8 cellular contexts compared by ENCODE assay signal in the genomic region with DNA sequence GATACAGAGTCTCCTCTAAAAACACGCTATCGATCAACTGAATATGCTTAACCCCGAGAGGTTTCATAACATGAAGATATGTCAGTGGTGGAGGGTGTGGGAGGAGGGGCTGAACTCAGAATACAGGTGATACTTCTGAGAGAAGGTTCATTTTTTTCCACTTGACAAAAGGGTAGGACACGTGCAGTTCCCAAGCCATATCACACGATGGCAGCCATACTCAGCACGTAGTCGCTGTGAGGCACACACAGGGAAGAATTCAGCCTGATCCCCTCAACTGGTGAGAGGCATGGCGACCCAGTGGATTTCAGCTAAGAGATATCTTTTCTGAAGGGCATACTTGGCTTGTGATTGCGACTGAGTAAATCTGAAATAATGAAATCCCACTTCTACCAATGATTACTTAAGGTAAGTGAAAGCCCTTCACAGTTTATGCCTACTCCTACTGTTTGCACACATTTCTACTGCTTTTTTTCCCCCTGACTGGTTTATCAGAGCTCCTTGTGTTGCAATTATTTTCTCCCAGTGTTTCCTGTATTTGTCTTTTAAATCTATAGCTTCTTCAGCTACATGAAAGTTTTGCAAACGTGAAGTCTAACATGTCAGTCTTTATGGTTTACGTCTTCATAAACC.
DNase-seq lines count a peak whose midpoint lies in the region; ATAC-seq and TF ChIP-seq lines count a peak whose summit lies in the region.

No MANE protein-coding gene starts in this region.

- intact Hi-C loops in posterior cingulate gyrus (cut with DNase I), result loop anchor here (2.0 kb wide), 1 partner anchor 132 kb away; no protein-coding TSS in a partner anchor

- DNase-seq in AG08396 (ENCODE audit: low spot score), result peak; percentile 32
- peak; percentile 25 for DNase-seq in GM13977 (ENCODE audit: low spot score)
- peak; percentile 23 for DNase-seq in Jurkat, Clone E6-1 (ENCODE audit: low read depth, low spot score)
- DNase-seq in RWPE1 (ENCODE audit: low spot score), result peak; percentile 30
- peak; percentile 28 for DNase-seq in fibroblast of villous mesenchyme (ENCODE audit: low read depth)
- DNase-seq in posterior cingulate gyrus, result peak in 7 of 10 donors; percentile 15 to 90 (median 43)

- in situ Hi-C loops in GM13977 (cut with MboI; ENCODE audit: low pct_unique_long_range_greater_than_20kb, low sequenced_read_pairs, unreplicated experiment), result loop anchor here (25.0 kb wide), 1 partner anchor 132 kb away; the partner anchor contains the start of gene CORIN

- POLR2A ChIA-PET in RWPE1 (lab: Yijun Ruan, JAX; ENCODE audit: low non-redundant PET), result no interaction called here

- H3K4me3 ChIP-seq in Jurkat, Clone E6-1 (ENCODE audit: low read length), result no peak overlapping the region
- H3K4me3 ChIP-seq in fibroblast of villous mesenchyme (ENCODE audit: low read depth, low read length), result no peak overlapping the region

- no peak overlapping the region for H3K27ac ChIP-seq in RWPE1

- TF ChIP-seq CTCF in GM13977 (IDR thresholded peaks at IDR 0.05; ENCODE audit: extremely low read depth, insufficient read depth, missing control alignments) (peak; percentile 59), RWPE1 (conservative IDR thresholded peaks at IDR 0.05; ENCODE audit: low read depth) (peak; percentile 30; the same call in 1 of the 2 replicates), fibroblast of villous mesenchyme (IDR thresholded peaks at IDR 0.05; ENCODE audit: insufficient read depth, low read depth, low read length) (peak; percentile 47)

- CTCF ChIA-PET in RWPE1 (lab: Yijun Ruan, JAX), result interaction anchor here (0.6 to 1.5 kb wide), 5 partner anchors 123 to 729 kb away, joined by 3 to 7 read pairs (median 3); no protein-coding TSS in a partner anchor

- ATAC-seq in GM21737 (IDR thresholded peaks at IDR 0.05; ENCODE audit: unreplicated experiment) (no peak), GM18517 (IDR thresholded peaks at IDR 0.05; ENCODE audit: unreplicated experiment) (no peak)
